11 cellular contexts compared by ENCODE assay signal in the genomic region with DNA sequence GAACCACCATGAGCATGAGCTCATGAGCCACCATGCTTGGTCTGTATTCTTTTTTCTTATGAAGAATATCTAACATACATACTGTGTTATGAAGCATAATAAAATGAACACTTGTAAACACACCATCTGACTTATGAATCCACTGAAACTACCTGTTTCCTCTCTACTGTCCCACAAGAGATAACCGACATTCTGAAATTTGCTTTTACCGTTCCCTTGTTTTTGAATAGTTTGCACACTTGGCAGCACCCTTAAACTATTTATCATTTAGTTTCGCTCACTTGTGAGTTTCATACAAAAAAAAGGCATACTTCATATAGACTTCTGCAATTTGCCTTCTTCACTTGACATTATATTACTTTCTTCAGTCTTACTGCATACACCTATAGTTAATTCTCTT. TPM values are rescaled to one million over a fixed set of nuclear protein-coding genes. Genes with fewer than 3 reads are reported as not detected.
DNase-seq lines count a peak whose midpoint lies in the region; ATAC-seq and TF ChIP-seq lines count a peak whose summit lies in the region.
"Had no signal": no experiment of that assay in that cellular context is flagged by ENCODE, and none has a peak within 500 bp of the region (broad histone marks: within the 10 kb centered on the region; RNA-seq: fewer than 3 reads in every experiment).

No MANE protein-coding gene starts in this region.

- H3K27ac ChIP-seq in mammary epithelial cell (ENCODE audit: insufficient read depth, low read depth, low read length) = no peak overlapping the region
- H3K27ac ChIP-seq: epithelial cell of prostate had no signal

- H3K4me2 ChIP-seq in mammary epithelial cell (ENCODE audit: insufficient read depth, low read depth, low read length) = no peak overlapping the region

- 95% methylated on average over 3 of the region's 3 CpGs for WGBS in mammary epithelial cell (ENCODE audit: low coverage, missing lambda C conversion rate)

- no peak overlapping the region for H3K9ac ChIP-seq in mammary epithelial cell (ENCODE audit: insufficient read depth, low read length)

- H3K4me1 ChIP-seq in mammary epithelial cell (ENCODE audit: insufficient read depth, low read length) = no peaks in the 10 kb centered on the region

- no peak overlapping the region for H2AFZ ChIP-seq in mammary epithelial cell (ENCODE audit: low read depth, low read length)

- peak; percentile 96 for ATAC-seq in GM21529 (IDR thresholded peaks at IDR 0.05; ENCODE audit: unreplicated experiment)
- ATAC-seq in HG03159 (IDR thresholded peaks at IDR 0.05; ENCODE audit: unreplicated experiment) = peak; percentile 94
- peak; percentile 77 for ATAC-seq in memory B cell (ENCODE audit: low read depth)
- ATAC-seq: sciatic nerve had no signal

- no peaks in the 10 kb centered on the region for H3K27me3 ChIP-seq in mammary epithelial cell (ENCODE audit: insufficient read depth, low read length)

- POLR2A ChIA-PET in activated CD4-positive, alpha-beta T cell treated with anti-CD3 and anti-CD28 coated beads, Interleukin-2, amount 10 ng/mL, durations not matched to agents 7 days and 5 days (lab: Charles Lee) = interaction anchor here (0.6 to 0.7 kb wide), 2 partner anchors 24 to 1111 kb away, joined by 3 read pairs; no protein-coding TSS in a partner anchor

- BruUV-seq in mammary epithelial cell (replicated peaks; lab: Mats Ljungman, UMichigan) = no TSS peak

- H3K36me3 Mint-ChIP-seq in activated CD4-positive, alpha-beta T cell treated with anti-CD3 and anti-CD28 coated beads, Interleukin-2, amount 10 ng/mL, durations not matched to agents 7 days and 5 days (ENCODE audit: low read depth) = peaks cover 44% of the 10 kb centered on the region
- peaks cover 18% of the 10 kb centered on the region for H3K36me3 Mint-ChIP-seq in memory B cell
- peaks cover 25% of the 10 kb centered on the region for H3K36me3 Mint-ChIP-seq in type B pancreatic cell

- peak overlapping the region; percentile 71 for H3K27ac Mint-ChIP-seq in activated CD4-positive, alpha-beta T cell treated with anti-CD3 and anti-CD28 coated beads, Interleukin-2, amount 10 ng/mL, durations not matched to agents 7 days and 5 days
- H3K27ac Mint-ChIP-seq in memory B cell (peak overlapping the region; percentile 85), type B pancreatic cell (no peak overlapping the region)

- H4K20me1 ChIP-seq in mammary epithelial cell (ENCODE audit: insufficient read depth, low read length) = no peaks in the 10 kb centered on the region

- in situ Hi-C loops in mammary epithelial cell (cut with MboI; ENCODE audit: low sequenced_read_pairs in 2 of 2) = loop anchor here in 1 of 2 donors (25.0 kb wide), 1 partner anchor 289 kb away; no protein-coding TSS in a partner anchor

- H3K9me3 Mint-ChIP-seq in activated CD4-positive, alpha-beta T cell treated with anti-CD3 and anti-CD28 coated beads, Interleukin-2, amount 10 ng/mL, durations not matched to agents 7 days and 5 days = no peaks in the 10 kb centered on the region
- H3K9me3 Mint-ChIP-seq in memory B cell (no peaks in the 10 kb centered on the region), type B pancreatic cell (no peaks in the 10 kb centered on the region)

- peaks cover 20% of the 10 kb centered on the region for H3K36me3 ChIP-seq in mammary epithelial cell (ENCODE audit: insufficient read depth, low read length)

- H3K4me3 ChIP-seq in mammary epithelial cell (replicated peaks in 1 of 3; ENCODE audit: insufficient read depth in 1 of 3, low read depth in 2 of 3, low read length in 3 of 3) = no peak overlapping the region

- dilution Hi-C loops in mammary epithelial cell (cut with HindIII; ENCODE audit: low sequenced_read_pairs) = no loop called here

- peaks cover 9% of the 10 kb centered on the region for H3K79me2 ChIP-seq in mammary epithelial cell (ENCODE audit: insufficient read depth, low read length)

- no peak overlapping the region for H3K4me3 Mint-ChIP-seq in activated CD4-positive, alpha-beta T cell treated with anti-CD3 and anti-CD28 coated beads, Interleukin-2, amount 10 ng/mL, durations not matched to agents 7 days and 5 days
- H3K4me3 Mint-ChIP-seq in memory B cell (peak overlapping the region; percentile 60), type B pancreatic cell (no peak overlapping the region)

- peaks cover 20% of the 10 kb centered on the region for H3K4me1 Mint-ChIP-seq in activated CD4-positive, alpha-beta T cell treated with anti-CD3 and anti-CD28 coated beads, Interleukin-2, amount 10 ng/mL, durations not matched to agents 7 days and 5 days
- peaks cover 10% of the 10 kb centered on the region for H3K4me1 Mint-ChIP-seq in memory B cell
- no peaks in the 10 kb centered on the region for H3K4me1 Mint-ChIP-seq in type B pancreatic cell (ENCODE audit: unreplicated experiment)

- CTCF ChIA-PET in activated CD4-positive, alpha-beta T cell treated with anti-CD3 and anti-CD28 coated beads, Interleukin-2, amount 10 ng/mL, durations not matched to agents 7 days and 5 days (lab: Charles Lee) = interaction anchor here (0.7 to 1.2 kb wide), 4 partner anchors 10 to 221 kb away, joined by 3 to 4 read pairs (median 4); no protein-coding TSS in a partner anchor
- CTCF ChIA-PET in mammary epithelial cell (lab: Charles Lee; ENCODE audit: low non-redundant PET) = no interaction called here

- no peaks in the 10 kb centered on the region for H3K27me3 Mint-ChIP-seq in activated CD4-positive, alpha-beta T cell treated with anti-CD3 and anti-CD28 coated beads, Interleukin-2, amount 10 ng/mL, durations not matched to agents 7 days and 5 days
- H3K27me3 Mint-ChIP-seq in memory B cell = no peaks in the 10 kb centered on the region
- no peaks in the 10 kb centered on the region for H3K27me3 Mint-ChIP-seq in type B pancreatic cell

- H3K9me3 ChIP-seq in mammary epithelial cell (replicated peaks; ENCODE audit: insufficient read depth, low read length) = no peaks in the 10 kb centered on the region

- no peak for TF ChIP-seq CTCF in type B pancreatic cell (conservative IDR thresholded peaks at IDR 0.05)
- TF ChIP-seq CTCF in mammary epithelial cell (conservative IDR thresholded peaks at IDR 0.05 in 1 of 2, IDR thresholded peaks at IDR 0.05 in 1 of 2; ENCODE audit: extremely low read depth in 1 of 2, insufficient read depth in 1 of 2, low read depth in 1 of 2, low read length in 2 of 2) = no peak

- DNase-seq in activated CD4-positive, alpha-beta T cell treated with anti-CD3 and anti-CD28 coated beads, Interleukin-2, amount 10 ng/mL, durations not matched to agents 7 days and 5 days = no peak
- no peak for DNase-seq in activated CD4-positive, alpha-beta T cell treated with anti-CD3 and anti-CD28 coated beads, Interleukin-2, amount 50 U/mL, for 48 hours
- no peak for DNase-seq in memory B cell (ENCODE audit: low spot score in 2 of 2)
- DNase-seq in type B pancreatic cell (ENCODE audit: extremely low spot score, unreplicated experiment) = no peak
- no peak for DNase-seq in NCI-H2196 treated with DMSO at 0.1 percent for 48 hours (lab: John Stamatoyannopoulos, UW; ENCODE audit: unreplicated experiment)
- no peak for DNase-seq in mammary epithelial cell
- DNase-seq: aorta had no signal

- intact Hi-C loops in mammary epithelial cell (cut with micrococcal nuclease) = no loop called here

RNA-seq across cellular contexts. Expression of gene LARS1, which starts 8.9 kb away (rescaled TPM):
- 100 to 1,000 TPM; 108 to 110 TPM for total RNA-seq in activated CD4-positive, alpha-beta T cell treated with anti-CD3 and anti-CD28 coated beads, Interleukin-2, amount 10 ng/mL, durations not matched to agents 7 days and 5 days
- total RNA-seq in type B pancreatic cell (ENCODE audit: low replicate concordance) (120 and 142 TPM in 2 replicates), mammary epithelial cell (100 to 1,000 TPM in 1 of 2 donors, 10 to 100 TPM in 1; 63.2 to 119 TPM)
- 9.6 TPM for polyA plus RNA-seq in mammary epithelial cell
- 73.0 TPM for polyA minus RNA-seq in mammary epithelial cell

RNA-seq across cellular contexts. Expression of gene RBM27, which starts 29.8 kb away (rescaled TPM):
- total RNA-seq in activated CD4-positive, alpha-beta T cell treated with anti-CD3 and anti-CD28 coated beads, Interleukin-2, amount 10 ng/mL, durations not matched to agents 7 days and 5 days = 10 to 100 TPM; 19.5 to 36.3 TPM
- total RNA-seq in type B pancreatic cell (ENCODE audit: low replicate concordance) (17.8 and 19.8 TPM in 2 replicates), mammary epithelial cell (10 to 100 TPM; 18.4 to 25.5 TPM)
- 11.2 TPM for polyA plus RNA-seq in mammary epithelial cell
- polyA minus RNA-seq in mammary epithelial cell = 40.9 TPM
